In genomic region chr16:24844101-24845030, GRCh38 we compare ENCODE assay signal across 1 cellular context.
A peak's percentile ranks its signal among the peaks of the same experiment; 100 is the strongest.
TF ChIP-seq lines count a peak whose summit lies in the region.

No MANE protein-coding gene starts in this region.

TF ChIP-seq in K562, 482 proteins besides CTCF, POLR2A, EP300 and RAD21 (continued from another document and continues in another):
- TF ChIP-seq ZMIZ1 (IDR thresholded peaks at IDR 0.05; ENCODE audit: low read depth in 2 of 2, low read length in 2 of 2) (peak in 1 of 2 experiments; percentile 60; a peak in 1 of 4 replicates), ZNF133 (CRISPR knock-in tag; IDR thresholded peaks at IDR 0.05) (no peak), PCBP1 (IDR thresholded peaks at IDR 0.05; ENCODE audit: low read depth, low read length, poor library complexity, severe bottlenecking) (no peak), ZNF766 (CRISPR knock-in tag; conservative IDR thresholded peaks at IDR 0.05) (no peak), RBFOX2 (IDR thresholded peaks at IDR 0.05; ENCODE audit: low read depth, low read length) (no peak), FOXJ2 (tag; IDR thresholded peaks at IDR 0.05) (no peak), TGIF2 (CRISPR knock-in tag; IDR thresholded peaks at IDR 0.05) (no peak), IRF9 (tag; IDR thresholded peaks at IDR 0.05) (no peak), FOXP1 (CRISPR knock-in tag; IDR thresholded peaks at IDR 0.05) (no peak), ZNF511 (CRISPR knock-in tag; IDR thresholded peaks at IDR 0.05) (no peak), NR2F6 (CRISPR knock-in tag; IDR thresholded peaks at IDR 0.05) (no peak), HMG20A (CRISPR knock-in tag; conservative IDR thresholded peaks at IDR 0.05) (no peak), ZNF398 (CRISPR knock-in tag; IDR thresholded peaks at IDR 0.05) (no peak), GTF2E2 (tag; IDR thresholded peaks at IDR 0.05) (no peak), ZBTB43 (CRISPR knock-in tag; IDR thresholded peaks at IDR 0.05) (no peak), NR3C1 (CRISPR knock-in tag; IDR thresholded peaks at IDR 0.05) (no peak), THAP7 (CRISPR knock-in tag; IDR thresholded peaks at IDR 0.05) (no peak), ZNF668 (CRISPR knock-in tag; IDR thresholded peaks at IDR 0.05) (no peak), HNRNPK (IDR thresholded peaks at IDR 0.05; ENCODE audit: low read depth, low read length, poor library complexity, severe bottlenecking) (no peak), NR2C1 (IDR thresholded peaks at IDR 0.05) (no peak), NR2C1 (tag; IDR thresholded peaks at IDR 0.05) (no peak), FOSL1 (tag; conservative IDR thresholded peaks at IDR 0.05) (peak; percentile 96), RBM17 (IDR thresholded peaks at IDR 0.05; ENCODE audit: borderline replicate concordance, low read depth, low read length) (no peak), TEAD1 (CRISPR knock-in tag; IDR thresholded peaks at IDR 0.05) (no peak), ZBTB5 (IDR thresholded peaks at IDR 0.05) (no peak), PHB2 (IDR thresholded peaks at IDR 0.05; ENCODE audit: low read depth) (peak; percentile 51; the same call in 1 of the 2 replicates), RBM39 (optimal IDR thresholded peaks at IDR 0.05; ENCODE audit: low read depth, low read length) (no peak), PRDM10 (IDR thresholded peaks at IDR 0.05; ENCODE audit: partially characterized antibody) (no peak), ETS2 (tag; IDR thresholded peaks at IDR 0.05; ENCODE audit: borderline replicate concordance, poor library complexity, severe bottlenecking) (no peak), RBM14 (IDR thresholded peaks at IDR 0.05; ENCODE audit: borderline replicate concordance, insufficient read depth, low read depth, low read length) (no peak), BCOR (IDR thresholded peaks at IDR 0.05) (peak; percentile 38; the same call in 1 of the 2 replicates), JUNB (CRISPR knock-in tag; conservative IDR thresholded peaks at IDR 0.05) (peak; percentile 61; the same call in 1 of the 2 replicates), BCL6 (CRISPR knock-in tag; IDR thresholded peaks at IDR 0.05) (no peak), SMAD2 (IDR thresholded peaks at IDR 0.05; ENCODE audit: low read depth, low read length) (no peak), AFF4 (CRISPR knock-in tag; IDR thresholded peaks at IDR 0.05) (0 out of 2 replicates have a peak, but pooled peaks have one; percentile 34), SREBF1 (IDR thresholded peaks at IDR 0.05; ENCODE audit: borderline replicate concordance, low read depth, low read length) (no peak), DMBX1 (CRISPR knock-in tag; IDR thresholded peaks at IDR 0.05; ENCODE audit: borderline replicate concordance) (0 out of 2 replicates have a peak, but pooled peaks have one; percentile 41), UBTF (IDR thresholded peaks at IDR 0.05; ENCODE audit: borderline replicate concordance in 1 of 2, low read depth in 2 of 2, low read length in 2 of 2) (no peak), SMARCA4 (IDR thresholded peaks at IDR 0.05) (peak; percentile 97), FOXK2 (conservative IDR thresholded peaks at IDR 0.05 in 1 of 2, IDR thresholded peaks at IDR 0.05 in 1 of 2; ENCODE audit: low read depth in 2 of 2) (peak in 1 of 2 experiments; percentile 39; a peak in 1 of 4 replicates), SRF (CRISPR knock-in tag; IDR thresholded peaks at IDR 0.05) (peak in 1 of 2 experiments; percentile 61; a peak in 1 of 4 replicates)
